ENCODE assay signal across 35 cellular contexts in the genomic region with DNA sequence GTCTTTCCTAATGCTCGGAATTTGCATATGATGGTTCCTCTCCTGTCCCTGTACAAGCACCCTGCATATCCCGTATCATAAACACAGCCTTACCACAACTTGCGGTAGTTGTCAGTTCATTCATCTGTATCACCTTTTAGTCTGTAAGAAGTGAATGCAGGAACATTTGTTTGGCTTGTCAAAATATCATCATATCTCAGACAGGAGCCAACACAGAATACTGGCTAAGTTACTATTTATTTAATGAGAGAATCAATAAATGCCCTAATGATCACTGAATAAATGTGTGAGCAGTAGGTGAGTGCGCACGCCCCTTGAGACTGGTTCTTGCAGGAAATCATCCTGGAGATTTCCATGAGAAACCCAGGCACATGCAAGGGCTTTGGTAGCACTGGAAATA.
"Had no signal": no experiment of that assay in that cellular context is flagged by ENCODE, and none has a peak within 500 bp of the region (broad histone marks: within the 10 kb centered on the region; RNA-seq: fewer than 3 reads in every experiment).

No MANE protein-coding gene starts in this region.

- DNase-seq: activated B cell treated with CpG ODN at 0.5 μM for 24 hours; activated CD4-positive, alpha-beta memory T cell treated with anti-CD3 and anti-CD28 coated beads for 36 hours; activated CD4-positive, alpha-beta T cell treated with anti-CD3 and anti-CD28 coated beads for 4 hours; activated CD4-positive, alpha-beta T cell treated with anti-CD3 and anti-CD28 coated beads, Interleukin-2, amount 10 ng/mL, durations not matched to agents 24 days and 14 days; activated CD4-positive, alpha-beta T cell treated with anti-CD3 and anti-CD28 coated beads, Interleukin-2, amount 50 U/mL, for 1 hour; activated CD4-positive, alpha-beta T cell treated with anti-CD3 and anti-CD28 coated beads, Interleukin-2, amount 50 U/mL, for 4 hours; activated CD4-positive, CD25-positive, alpha-beta regulatory T cell treated with anti-CD3 and anti-CD28 coated beads, Interleukin-2, amount 50 U/mL, for 72 hours; activated CD8-positive, alpha-beta memory T cell treated with anti-CD3 and anti-CD28 coated beads, Interleukin-2, amount 50 U/mL, for 4 hours; activated CD8-positive, alpha-beta T cell treated with anti-CD3 and anti-CD28 coated beads for 36 hours; activated effector memory CD4-positive, alpha-beta T cell treated with anti-CD3 and anti-CD28 coated beads, Interleukin-2, amount 50 U/mL, for 16 hours; activated gamma-delta T cell treated with Interleukin-2 at 50 U/mL for 16 hours; activated naive CD4-positive, alpha-beta T cell; activated naive CD4-positive, alpha-beta T cell treated with anti-CD3 and anti-CD28 coated beads for 36 hours; activated naive CD4-positive, alpha-beta T cell treated with anti-CD3 and anti-CD28 coated beads, Interleukin-2, amount 50 U/mL, for 16 hours; activated naive CD8-positive, alpha-beta T cell treated with anti-CD3 and anti-CD28 coated beads for 36 hours; activated T-cell treated with anti-CD3 and anti-CD28 coated beads for 4 hours; activated T-cell treated with anti-CD3 and anti-CD28 coated beads, Interleukin-2, amount 50 U/mL, for 1 hour; activated T-cell treated with anti-CD3 and anti-CD28 coated beads, Interleukin-2, amount 50 U/mL, for 4 hours; activated T-cell treated with anti-CD3 and anti-CD28 coated beads, Interleukin-2, amount 50 U/mL, for 72 hours; adrenal gland; amniotic stem cell; aorta; body of pancreas; brain microvascular endothelial cell; central memory CD4-positive, alpha-beta T cell; T-helper 1 cell; T-helper 2 cell; T-helper 9 cell had no signal

- H3K27ac ChIP-seq: adrenal gland, brain microvascular endothelial cell, breast epithelium, VCaP had no signal

- ATAC-seq: activated CD8-positive, alpha-beta T cell treated with anti-CD3 and anti-CD28 coated beads for 36 hours; activated naive CD4-positive, alpha-beta T cell treated with anti-CD3 and anti-CD28 coated beads, Interleukin-2, amount 50 U/mL, for 72 hours; activated T-cell treated with anti-CD3 and anti-CD28 coated beads, Interleukin-2, amount 50 U/mL, for 4 hours; activated T-cell treated with anti-CD3 and anti-CD28 coated beads, Interleukin-2, amount 50 U/mL, for 72 hours; activated T-helper 17 cell treated with anti-CD3 and anti-CD28 coated beads, Interleukin-2, amount 50 U/mL, for 72 hours; body of pancreas had no signal

- H3K9me3 Mint-ChIP-seq: activated B cell treated with CpG ODN at 0.5 μM for 24 hours; activated CD4-positive, alpha-beta memory T cell treated with anti-CD3 and anti-CD28 coated beads for 36 hours; activated CD4-positive, alpha-beta T cell treated with anti-CD3 and anti-CD28 coated beads, Interleukin-2, amount 10 ng/mL, durations not matched to agents 24 days and 14 days; activated CD8-positive, alpha-beta T cell treated with anti-CD3 and anti-CD28 coated beads for 36 hours; activated naive CD4-positive, alpha-beta T cell treated with anti-CD3 and anti-CD28 coated beads for 36 hours; activated naive CD4-positive, alpha-beta T cell treated with anti-CD3 and anti-CD28 coated beads, Interleukin-2, amount 50 U/mL, for 72 hours; activated naive CD8-positive, alpha-beta T cell treated with anti-CD3 and anti-CD28 coated beads for 36 hours; activated T-cell treated with anti-CD3 and anti-CD28 coated beads, Interleukin-2, amount 50 U/mL, for 4 hours; activated T-cell treated with anti-CD3 and anti-CD28 coated beads, Interleukin-2, amount 50 U/mL, for 72 hours; activated T-helper 1 cell treated with anti-CD3 and anti-CD28 coated beads, Interleukin-12 subunit alpha, Interleukin-12 subunit beta, Interleukin-2, Interleukin-4 antibody, amounts not matched to agents 30 ng/mL and 10 ng/mL and 1 ng/mL, durations not matched to agents 14 hours and 24 hours and 36 hours; activated T-helper 17 cell treated with anti-CD3 and anti-CD28 coated beads, Interleukin-2, amount 50 U/mL, for 72 hours; T-helper 1 cell treated with Interleukin-12 subunit alpha and Interleukin-12 subunit beta and Interleukin-4 antibody, amounts not matched to agents 30 μg/mL and 1 μg/mL, for 36 hours; T-helper 2 cell treated with Interferon-gamma antibody and Interleukin-4, amounts not matched to agents 5 μg/mL and 100 μg/mL, for 36 hours had no signal

- H3K27ac Mint-ChIP-seq: activated B cell treated with CpG ODN at 0.5 μM for 24 hours; activated CD4-positive, alpha-beta memory T cell treated with anti-CD3 and anti-CD28 coated beads for 36 hours; activated CD4-positive, alpha-beta T cell treated with anti-CD3 and anti-CD28 coated beads, Interleukin-2, amount 10 ng/mL, durations not matched to agents 24 days and 14 days; activated CD8-positive, alpha-beta T cell treated with anti-CD3 and anti-CD28 coated beads for 36 hours; activated naive CD4-positive, alpha-beta T cell treated with anti-CD3 and anti-CD28 coated beads for 36 hours; activated naive CD4-positive, alpha-beta T cell treated with anti-CD3 and anti-CD28 coated beads, Interleukin-2, amount 50 U/mL, for 72 hours; activated naive CD8-positive, alpha-beta T cell treated with anti-CD3 and anti-CD28 coated beads for 36 hours; activated T-cell treated with anti-CD3 and anti-CD28 coated beads, Interleukin-2, amount 50 U/mL, for 72 hours; activated T-helper 1 cell treated with anti-CD3 and anti-CD28 coated beads, Interleukin-12 subunit alpha, Interleukin-12 subunit beta, Interleukin-2, Interleukin-4 antibody, amounts not matched to agents 30 ng/mL and 10 ng/mL and 1 ng/mL, durations not matched to agents 14 hours and 24 hours and 36 hours; activated T-helper 17 cell treated with anti-CD3 and anti-CD28 coated beads, Interleukin-2, amount 50 U/mL, for 72 hours; T-helper 1 cell treated with Interleukin-12 subunit alpha and Interleukin-12 subunit beta and Interleukin-4 antibody, amounts not matched to agents 30 μg/mL and 1 μg/mL, for 36 hours; T-helper 2 cell treated with Interferon-gamma antibody and Interleukin-4, amounts not matched to agents 5 μg/mL and 100 μg/mL, for 36 hours had no signal

- H3K36me3 ChIP-seq: adrenal gland, brain microvascular endothelial cell, breast epithelium had no signal

- H3K27me3 ChIP-seq: adrenal gland, body of pancreas, brain microvascular endothelial cell, breast epithelium had no signal

- H3K36me3 Mint-ChIP-seq: activated naive CD4-positive, alpha-beta T cell treated with anti-CD3 and anti-CD28 coated beads, Interleukin-2, amount 50 U/mL, for 72 hours; activated naive CD8-positive, alpha-beta T cell treated with anti-CD3 and anti-CD28 coated beads for 36 hours had no signal

- H3K27me3 Mint-ChIP-seq: activated B cell treated with CpG ODN at 0.5 μM for 24 hours; activated CD4-positive, alpha-beta memory T cell treated with anti-CD3 and anti-CD28 coated beads for 36 hours; activated CD4-positive, alpha-beta T cell treated with anti-CD3 and anti-CD28 coated beads, Interleukin-2, amount 10 ng/mL, durations not matched to agents 24 days and 14 days; activated CD8-positive, alpha-beta T cell treated with anti-CD3 and anti-CD28 coated beads for 36 hours; activated naive CD8-positive, alpha-beta T cell treated with anti-CD3 and anti-CD28 coated beads for 36 hours; activated T-helper 17 cell treated with anti-CD3 and anti-CD28 coated beads, Interleukin-2, amount 50 U/mL, for 72 hours had no signal

- H3K4me3 Mint-ChIP-seq: activated B cell treated with CpG ODN at 0.5 μM for 24 hours; activated CD4-positive, alpha-beta memory T cell treated with anti-CD3 and anti-CD28 coated beads for 36 hours; activated CD4-positive, alpha-beta T cell treated with anti-CD3 and anti-CD28 coated beads, Interleukin-2, amount 10 ng/mL, durations not matched to agents 24 days and 14 days; activated CD8-positive, alpha-beta T cell treated with anti-CD3 and anti-CD28 coated beads for 36 hours; activated naive CD4-positive, alpha-beta T cell treated with anti-CD3 and anti-CD28 coated beads for 36 hours; activated naive CD8-positive, alpha-beta T cell treated with anti-CD3 and anti-CD28 coated beads for 36 hours; activated T-cell treated with anti-CD3 and anti-CD28 coated beads, Interleukin-2, amount 50 U/mL, for 4 hours; activated T-cell treated with anti-CD3 and anti-CD28 coated beads, Interleukin-2, amount 50 U/mL, for 72 hours; activated T-helper 1 cell treated with anti-CD3 and anti-CD28 coated beads, Interleukin-12 subunit alpha, Interleukin-12 subunit beta, Interleukin-2, Interleukin-4 antibody, amounts not matched to agents 30 ng/mL and 10 ng/mL and 1 ng/mL, durations not matched to agents 14 hours and 24 hours and 36 hours; activated T-helper 17 cell treated with anti-CD3 and anti-CD28 coated beads, Interleukin-2, amount 50 U/mL, for 72 hours; T-helper 1 cell treated with Interleukin-12 subunit alpha and Interleukin-12 subunit beta and Interleukin-4 antibody, amounts not matched to agents 30 μg/mL and 1 μg/mL, for 36 hours; T-helper 2 cell treated with Interferon-gamma antibody and Interleukin-4, amounts not matched to agents 5 μg/mL and 100 μg/mL, for 36 hours had no signal

- H3K4me1 Mint-ChIP-seq: activated B cell treated with CpG ODN at 0.5 μM for 24 hours; activated CD4-positive, alpha-beta T cell treated with anti-CD3 and anti-CD28 coated beads, Interleukin-2, amount 10 ng/mL, durations not matched to agents 24 days and 14 days; activated naive CD8-positive, alpha-beta T cell treated with anti-CD3 and anti-CD28 coated beads for 36 hours; activated T-helper 17 cell treated with anti-CD3 and anti-CD28 coated beads, Interleukin-2, amount 50 U/mL, for 72 hours had no signal

- H3K4me1 ChIP-seq: adrenal gland, body of pancreas, breast epithelium had no signal

- H3K9me3 ChIP-seq: adrenal gland, breast epithelium had no signal

- H3K4me3 ChIP-seq: adrenal gland, body of pancreas, breast epithelium had no signal
